In the genomic region with DNA sequence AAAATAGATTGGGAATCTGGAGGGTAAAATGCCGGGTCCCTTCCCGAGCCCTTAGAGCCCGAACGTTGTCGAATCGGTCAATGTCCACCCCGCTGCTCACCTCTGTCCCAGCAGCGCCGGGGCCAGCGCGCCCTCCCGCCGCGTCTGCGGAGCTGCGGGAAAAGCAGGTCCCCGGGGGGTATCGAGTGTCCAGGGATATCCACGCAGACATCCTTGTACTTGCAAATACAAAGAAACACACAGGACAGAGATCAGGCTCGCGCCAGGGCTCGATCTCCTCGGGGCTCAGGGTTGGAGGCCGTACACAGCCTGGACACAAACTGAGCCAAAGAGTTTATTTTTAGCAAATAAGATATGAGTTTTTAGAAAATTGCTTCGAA, we compare ENCODE assay signal across 14 cellular contexts. TPM values are rescaled to one million over a fixed set of nuclear protein-coding genes. Genes with fewer than 3 reads are reported as not detected.
DNase-seq lines count a peak whose midpoint lies in the region; ATAC-seq and TF ChIP-seq lines count a peak whose summit lies in the region.
"Had no signal": no experiment of that assay in that cellular context is flagged by ENCODE, and none has a peak within 500 bp of the region (broad histone marks: within the 10 kb centered on the region; RNA-seq: fewer than 3 reads in every experiment).

No MANE protein-coding gene starts in this region.

- H3K36me3 Mint-ChIP-seq in activated T-helper 1 cell treated with anti-CD3 and anti-CD28 coated beads, Interleukin-12 subunit alpha, Interleukin-12 subunit beta, Interleukin-2, Interleukin-4 antibody, amounts not matched to agents 30 ng/mL and 10 ng/mL and 1 ng/mL, durations not matched to agents 14 hours and 24 hours and 36 hours (ENCODE audit: low read depth) = no peaks in the 10 kb centered on the region

- H3K4me1 ChIP-seq in left lung = peaks cover 2 to 15% of the 10 kb centered on the region in 2 donors
- H3K4me1 ChIP-seq in sigmoid colon = peaks cover 0 to 54% (median 41%) of the 10 kb centered on the region in 4 donors

- no peak for TF ChIP-seq POLR2A in sigmoid colon (IDR thresholded peaks at IDR 0.05)

- H3K36me3 ChIP-seq in left lung = no peaks in the 10 kb centered on the region
- H3K36me3 ChIP-seq in sigmoid colon = no peaks in the 10 kb centered on the region
- H3K36me3 ChIP-seq: gastrocnemius medialis had no signal

- ATAC-seq in left lung (peak; percentile 0), HG02870 (IDR thresholded peaks at IDR 0.05; ENCODE audit: unreplicated experiment) (no peak)
- ATAC-seq: gastrocnemius medialis had no signal

- TF ChIP-seq CTCF in left lung (IDR thresholded peaks at IDR 0.05) (no peak), sigmoid colon (IDR thresholded peaks at IDR 0.05) (no peak)

- no peaks in the 10 kb centered on the region for H3K9me3 Mint-ChIP-seq in activated T-helper 1 cell treated with anti-CD3 and anti-CD28 coated beads, Interleukin-12 subunit alpha, Interleukin-12 subunit beta, Interleukin-2, Interleukin-4 antibody, amounts not matched to agents 30 ng/mL and 10 ng/mL and 1 ng/mL, durations not matched to agents 14 hours and 24 hours and 36 hours

- intact Hi-C loops in left lung (cut with DNase I) (no loop called here), sigmoid colon (cut with DNase I) (loop anchor here (5.0 to 10.0 kb wide), 4 partner anchors 180 to 765 kb away; a partner anchor contains a TSS)
- intact Hi-C loops in activated T-helper 1 cell treated with anti-CD3 and anti-CD28 coated beads, Interleukin-12 subunit alpha, Interleukin-12 subunit beta, Interleukin-2, Interleukin-4 antibody, amounts not matched to agents 30 ng/mL and 10 ng/mL and 1 ng/mL, durations not matched to agents 14 hours and 24 hours and 36 hours (cut with micrococcal nuclease) = no loop called here

- 3 to 9% methylated on average over 25 of the region's 25 CpGs for WGBS in sigmoid colon, 2 donors

- no peak for TF ChIP-seq EP300 in sigmoid colon (IDR thresholded peaks at IDR 0.05)

- no peaks in the 10 kb centered on the region for H3K9me3 ChIP-seq in left lung
- H3K9me3 ChIP-seq in sigmoid colon = no peaks in the 10 kb centered on the region
- H3K9me3 ChIP-seq: gastrocnemius medialis had no signal

- DNase-seq in HT-29 (ENCODE audit: low spot score) (peak; percentile 5), dermis blood vessel endothelial cell (peak; percentile 40), left lung (peak in 1 of 2 donors; percentile 33), sigmoid colon (no peak), GOT3 (lab: John Stamatoyannopoulos, UW) (no peak)
- no peak for DNase-seq in stimulated activated CD4-positive, alpha-beta T cell treated with anti-CD3 and anti-CD28 coated beads, Interleukin-15, amount 100 ng/mL, for 24 hours
- DNase-seq in activated T-helper 1 cell treated with anti-CD3 and anti-CD28 coated beads, Interleukin-12 subunit alpha, Interleukin-12 subunit beta, Interleukin-2, Interleukin-4 antibody, amounts not matched to agents 30 ng/mL and 10 ng/mL and 1 ng/mL, durations not matched to agents 14 hours and 24 hours and 36 hours (ENCODE audit: low spot score) = no peak
- DNase-seq: activated gamma-delta T cell, gastrocnemius medialis, GDM1, midbrain, NCI-H1436, NCI-H774 had no signal

- H3K4me1 Mint-ChIP-seq in activated T-helper 1 cell treated with anti-CD3 and anti-CD28 coated beads, Interleukin-12 subunit alpha, Interleukin-12 subunit beta, Interleukin-2, Interleukin-4 antibody, amounts not matched to agents 30 ng/mL and 10 ng/mL and 1 ng/mL, durations not matched to agents 14 hours and 24 hours and 36 hours (ENCODE audit: low read depth) = no peaks in the 10 kb centered on the region

- peaks cover 64% of the 10 kb centered on the region for H3K27me3 Mint-ChIP-seq in activated T-helper 1 cell treated with anti-CD3 and anti-CD28 coated beads, Interleukin-12 subunit alpha, Interleukin-12 subunit beta, Interleukin-2, Interleukin-4 antibody, amounts not matched to agents 30 ng/mL and 10 ng/mL and 1 ng/mL, durations not matched to agents 14 hours and 24 hours and 36 hours (ENCODE audit: insufficient read depth)

- H3K27ac Mint-ChIP-seq in activated T-helper 1 cell treated with anti-CD3 and anti-CD28 coated beads, Interleukin-12 subunit alpha, Interleukin-12 subunit beta, Interleukin-2, Interleukin-4 antibody, amounts not matched to agents 30 ng/mL and 10 ng/mL and 1 ng/mL, durations not matched to agents 14 hours and 24 hours and 36 hours = no peak overlapping the region

- H3K4me3 ChIP-seq in left lung (peak overlapping the region; percentile 21 to 66), sigmoid colon (peak overlapping the region in 3 of 4 donors; percentile 5 to 78 (median 76))

- peaks cover 41 to 99% of the 10 kb centered on the region in 2 donors for H3K27me3 ChIP-seq in left lung
- H3K27me3 ChIP-seq in sigmoid colon = peaks cover 39 to 96% (median 61%) of the 10 kb centered on the region in 3 donors

- H3K27ac ChIP-seq in left lung = peak overlapping the region; percentile 91 to 97
- H3K27ac ChIP-seq in sigmoid colon = peak overlapping the region in 2 of 4 donors; percentile 54 to 95
- H3K27ac ChIP-seq: gastrocnemius medialis had no signal

- H3K4me3 Mint-ChIP-seq in activated T-helper 1 cell treated with anti-CD3 and anti-CD28 coated beads, Interleukin-12 subunit alpha, Interleukin-12 subunit beta, Interleukin-2, Interleukin-4 antibody, amounts not matched to agents 30 ng/mL and 10 ng/mL and 1 ng/mL, durations not matched to agents 14 hours and 24 hours and 36 hours = no peak overlapping the region

RNA-seq across cellular contexts. Expression of a gene that starts 2.3 kb away (rescaled TPM):
- total RNA-seq in HT-29 (2014; rRNA removed; shearing (Covaris generic)) = 66.5 and 73.8 TPM in 2 replicates
- total RNA-seq in dermis blood vessel endothelial cell (0.51 and 0.98 TPM in 2 replicates), left lung (10 to 100 TPM; 20.6 to 29.9 TPM), sigmoid colon (10 to 100 TPM in 2 of 4 donors, 1 to 10 TPM in 2; 2.5 to 15.1 (median 9.1) TPM)
- 10 to 100 TPM; 12.8 to 16.2 (median 13.6) TPM for polyA plus RNA-seq in sigmoid colon
- total RNA-seq in activated T-helper 1 cell treated with anti-CD3 and anti-CD28 coated beads, Interleukin-12 subunit alpha, Interleukin-12 subunit beta, Interleukin-2, Interleukin-4 antibody, amounts not matched to agents 30 ng/mL and 10 ng/mL and 1 ng/mL, durations not matched to agents 14 hours and 24 hours and 36 hours = not detected in 2 replicates

Comparison
In these comparisons a context has a peak if more than half of its experiments do, and no peak if none do; other contexts are left out.
1. DNase-seq: peak in HT-29 (single experiment) and dermis blood vessel endothelial cell (single experiment); none in sigmoid colon (single experiment), GOT3 (single experiment), stimulated activated CD4-positive, alpha-beta T cell treated with anti-CD3 and anti-CD28 coated beads, Interleukin-15, amount 100 ng/mL, for 24 hours (single experiment) and activated T-helper 1 cell treated with anti-CD3 and anti-CD28 coated beads, Interleukin-12 subunit alpha, Interleukin-12 subunit beta, Interleukin-2, Interleukin-4 antibody, amounts not matched to agents 30 ng/mL and 10 ng/mL and 1 ng/mL, durations not matched to agents 14 hours and 24 hours and 36 hours (single experiment).